Comparison of ENCODE assay signal across 13 cellular contexts in genomic region chr18:2590303-2590702, GRCh38. TPM values are rescaled to one million over a fixed set of nuclear protein-coding genes. Genes with fewer than 3 reads are reported as not detected.
DNase-seq lines count a peak whose midpoint lies in the region; ATAC-seq, FAIRE-seq and TF ChIP-seq lines count a peak whose summit lies in the region.
"Had no signal": no experiment of that assay in that cellular context is flagged by ENCODE, and none has a peak within 500 bp of the region (broad histone marks: within the 10 kb centered on the region; RNA-seq: fewer than 3 reads in every experiment).

No MANE protein-coding gene starts in this region.

- no peaks in the 10 kb centered on the region for H3K27me3 Mint-ChIP-seq in CD8-positive, alpha-beta T cell (ENCODE audit: low read depth)

- POLR2A ChIA-PET in CD8-positive, alpha-beta T cell (lab: Charles Lee): interaction anchor here (0.6 to 6.3 kb wide), 7 partner anchors 14 to 67 kb away, joined by 3 to 53 read pairs (median 4); partner anchors contain the start of genes METTL4, NDC80 and SMCHD1

- intact Hi-C loops in CD8-positive, alpha-beta T cell (cut with DNase I, micrococcal nuclease): loop anchor here in 1 of 2 experiments (2.0 kb wide), 1 partner anchor 14 kb away; no protein-coding TSS in a partner anchor
- intact Hi-C loops in sciatic nerve (cut with DNase I): no loop called here

- H3K36me3 ChIP-seq in CD8-positive, alpha-beta T cell (ENCODE audit: insufficient read depth, low read length): no peaks in the 10 kb centered on the region
- peaks cover 98% of the 10 kb centered on the region for H3K36me3 ChIP-seq in KOPT-K1 (ENCODE audit: insufficient read depth, low read length)

- peaks cover 2% of the 10 kb centered on the region for H3K36me3 Mint-ChIP-seq in CD8-positive, alpha-beta T cell

- peak overlapping the region; percentile 50 for H3K4me3 ChIP-seq in CD8-positive, alpha-beta T cell (ENCODE audit: low read depth, low read length)
- H3K4me3 ChIP-seq: dorsolateral prefrontal cortex had no signal

- peaks cover 57% of the 10 kb centered on the region for H3K4me1 Mint-ChIP-seq in CD8-positive, alpha-beta T cell (ENCODE audit: low read depth)

- H3K27ac ChIP-seq in CD8-positive, alpha-beta T cell (ENCODE audit: low read depth, low read length): peak overlapping the region; percentile 42
- H3K27ac ChIP-seq in KOPT-K1 (ENCODE audit: low read depth, low read length, poor library complexity, severe bottlenecking) (peak overlapping the region; percentile 73), epithelial cell of prostate (peak overlapping the region; percentile 84)
- H3K27ac ChIP-seq: dorsolateral prefrontal cortex had no signal

- H3K9me3 Mint-ChIP-seq in CD8-positive, alpha-beta T cell: no peaks in the 10 kb centered on the region
- H3K9me3 Mint-ChIP-seq: HFFc6 had no signal

- no peak for DNase-seq in CD8-positive, alpha-beta T cell
- DNase-seq in epithelial cell of prostate (ENCODE audit: low read depth, low spot score) (no peak), sciatic nerve (ENCODE audit: low spot score) (no peak), GM19239 (ENCODE audit: insufficient read length, low spot score) (no peak)
- DNase-seq: dorsolateral prefrontal cortex; HFFc6; NCI-H2227 treated with DMSO at 0.1 percent for 48 hours; stimulated activated CD4-positive, alpha-beta T cell treated with anti-CD3 and anti-CD28 coated beads, Interleukin-4, amount 100 ng/mL, for 24 hours had no signal

- H3K4me1 ChIP-seq in CD8-positive, alpha-beta T cell (ENCODE audit: insufficient read depth, low read length): peaks cover 52% of the 10 kb centered on the region

- peak overlapping the region; percentile 71 for H3K4me3 Mint-ChIP-seq in CD8-positive, alpha-beta T cell
- H3K4me3 Mint-ChIP-seq: HFFc6 had no signal

- CTCF ChIA-PET in CD8-positive, alpha-beta T cell (lab: Charles Lee): interaction anchor here (1.9 to 2.2 kb wide), 2 partner anchors 15 to 46 kb away, joined by 5 to 7 read pairs; no protein-coding TSS in a partner anchor

- ATAC-seq in CD8-positive, alpha-beta T cell: peak; percentile 13
- ATAC-seq in sciatic nerve: peak; percentile 59
- ATAC-seq in GM21529 (IDR thresholded peaks at IDR 0.05; ENCODE audit: unreplicated experiment): no peak
- no peak for ATAC-seq in GM19035 (IDR thresholded peaks at IDR 0.05; ENCODE audit: unreplicated experiment)
- ATAC-seq: SK-N-SH treated with all-trans-retinoic acid at 6 μM for 48 hours had no signal

- no peaks in the 10 kb centered on the region for H3K27me3 ChIP-seq in CD8-positive, alpha-beta T cell (ENCODE audit: insufficient read depth, low read length)

- no peak for TF ChIP-seq CTCF in CD8-positive, alpha-beta T cell (IDR thresholded peaks at IDR 0.05)

- H3K9me3 ChIP-seq in CD8-positive, alpha-beta T cell (ENCODE audit: low read length): no peaks in the 10 kb centered on the region
- H3K9me3 ChIP-seq in KOPT-K1 (ENCODE audit: insufficient read depth, low read length, poor library complexity, severe bottlenecking): peaks cover 7% of the 10 kb centered on the region

- peak overlapping the region; percentile 92 for H3K27ac Mint-ChIP-seq in CD8-positive, alpha-beta T cell
- H3K27ac Mint-ChIP-seq: HFFc6 had no signal

- no peak for FAIRE-seq in GM19239 (lab: Jason Lieb, UNC)
- FAIRE-seq: HTR-8/SVneo had no signal

RNA-seq across cellular contexts. Expression of gene NDC80, which starts 18.9 kb away (rescaled TPM):
- 1 to 10 TPM; 5.6 to 7.1 TPM for total RNA-seq in CD8-positive, alpha-beta T cell
- total RNA-seq in sciatic nerve: 1.3 TPM

RNA-seq across cellular contexts. Expression of gene METTL4, which starts 19.0 kb away (rescaled TPM):
- total RNA-seq in CD8-positive, alpha-beta T cell: 1 to 10 TPM; 4.8 to 5.4 TPM
- 12.4 TPM for total RNA-seq in sciatic nerve

Comparison
In these comparisons a context has a peak if more than half of its experiments do, and no peak if none do; other contexts are left out.
1. ATAC-seq: peak in CD8-positive, alpha-beta T cell (single experiment) and sciatic nerve (single experiment); none in GM21529 (single experiment) and GM19035 (single experiment).
2. Peak in every context shown above with its lines, with median percentiles within 50 percentile points of each other: H3K27ac ChIP-seq.